ENCODE assay signal across 8 cellular contexts in genomic region chr10:30435499-30436117, GRCh38. TPM values are rescaled to one million over a fixed set of nuclear protein-coding genes. Genes with fewer than 3 reads are reported as not detected.
DNase-seq lines count a peak whose midpoint lies in the region; ATAC-seq, FAIRE-seq and TF ChIP-seq lines count a peak whose summit lies in the region.
"Not testable (repeated sequence)": the region's sequence is repeated elsewhere in the genome, so short reads cannot be mapped to it uniquely, and the experiment has no call there.

No MANE protein-coding gene starts in this region.

- H4K20me1 ChIP-seq in Karpas-422 (ENCODE audit: insufficient read depth, low read depth, low read length), result peaks cover 32% of the 10 kb centered on the region
- not testable (repeated sequence) for H4K20me1 ChIP-seq in K562 (replicated peaks; ENCODE audit: control insufficient read depth, insufficient read depth, low read length)

- not testable (repeated sequence) for H3K27me3 ChIP-seq in CD8-positive, alpha-beta memory T cell (ENCODE audit: insufficient read depth, low read length, poor library complexity, severe bottlenecking); Karpas-422 (ENCODE audit: low read length); K562 (ENCODE audit: control insufficient read depth in 2 of 2, insufficient read depth in 2 of 2, low read length in 2 of 2); esophagus squamous epithelium; liver (ENCODE audit: control insufficient read depth in 4 of 4, insufficient read depth in 4 of 4, low read length in 3 of 4); thoracic aorta (replicated peaks; ENCODE audit: insufficient read depth)

- CTCF ChIA-PET in CD8-positive, alpha-beta memory T cell (lab: Charles Lee), result interaction anchor here (0.7 to 9.8 kb wide), 9 partner anchors 9 to 98 kb away, joined by 3 to 81 read pairs (median 4); no protein-coding TSS in a partner anchor
- CTCF ChIA-PET in activated CD4-positive, alpha-beta T cell treated with anti-CD3 and anti-CD28 coated beads for 36 hours (lab: Charles Lee), result interaction anchor here (1.5 to 2.8 kb wide), 2 partner anchors 11 to 97 kb away, joined by 5 to 7 read pairs; no protein-coding TSS in a partner anchor
- CTCF ChIA-PET in K562 (lab: Yijun Ruan, JAX; ENCODE audit: low intra/inter-chr PET ratio), result interaction anchor here (0.6 kb wide), 1 partner anchor 27 kb away, joined by 4 read pairs; no protein-coding TSS in a partner anchor

- H3K4me1 Mint-ChIP-seq in CD8-positive, alpha-beta memory T cell, result peaks cover 61 to 69% (median 66%) of the 10 kb centered on the region in 3 donors
- peaks cover 53% of the 10 kb centered on the region for H3K4me1 Mint-ChIP-seq in activated CD4-positive, alpha-beta T cell treated with anti-CD3 and anti-CD28 coated beads for 36 hours
- peaks cover 63% of the 10 kb centered on the region for H3K4me1 Mint-ChIP-seq in osteocyte (ENCODE audit: unreplicated experiment)

- H3K9me1 ChIP-seq in K562 (ENCODE audit: control insufficient read depth, insufficient read depth, low read length), result not testable (repeated sequence)

- H2AFZ ChIP-seq in Karpas-422 (ENCODE audit: low read length), result not testable (repeated sequence)
- 0 out of 2 replicates have a peak overlapping the region, but pooled peaks have one; percentile 51 for H2AFZ ChIP-seq in K562 (ENCODE audit: low read depth, low read length)

- not testable (repeated sequence) for TF ChIP-seq POLR2A in K562 (conservative IDR thresholded peaks at IDR 0.05); esophagus squamous epithelium (IDR thresholded peaks at IDR 0.05)

- H3K27ac ChIP-seq in CD8-positive, alpha-beta memory T cell (ENCODE audit: low read depth, low read length), result peak overlapping the region; percentile 88
- H3K27ac ChIP-seq in Karpas-422 (ENCODE audit: low read length) (peak overlapping the region; percentile 97), K562 (ENCODE audit: extremely low read depth, low read depth, low read length) (peak overlapping the region; percentile 95), esophagus squamous epithelium (peak overlapping the region; percentile 98 to 100 (median 99)), liver (ENCODE audit: low read depth in 1 of 2, low read length in 2 of 2) (peak overlapping the region in 1 of 2 donors; percentile 95), thoracic aorta (peak overlapping the region; percentile 98 to 99)

- TF ChIP-seq RAD21 in K562 (CRISPR knock-in tag; conservative IDR thresholded peaks at IDR 0.05 in 1 of 2, IDR thresholded peaks at IDR 0.05 in 1 of 2); liver (IDR thresholded peaks at IDR 0.05): not testable (repeated sequence)

- in situ Hi-C loops in K562 (cut with MboI), result not testable (repeated sequence)

- H3K4me3 ChIP-seq in CD8-positive, alpha-beta memory T cell (ENCODE audit: low read length), result peak overlapping the region; percentile 61
- peak overlapping the region; percentile 92 for H3K4me3 ChIP-seq in Karpas-422 (ENCODE audit: low read length)
- peak overlapping the region; percentile 75 for H3K4me3 ChIP-seq in K562
- H3K4me3 ChIP-seq in esophagus squamous epithelium, result peak overlapping the region; percentile 76 to 96 (median 90)
- peak overlapping the region; percentile 42 to 83 (median 78) for H3K4me3 ChIP-seq in liver (ENCODE audit: low read depth in 1 of 3, low read length in 3 of 3)
- H3K4me3 ChIP-seq in thoracic aorta, result peak overlapping the region; percentile 97

- H3K9me3 Mint-ChIP-seq in CD8-positive, alpha-beta memory T cell; activated CD4-positive, alpha-beta T cell treated with anti-CD3 and anti-CD28 coated beads for 36 hours (ENCODE audit: low read depth); osteocyte (ENCODE audit: unreplicated experiment): not testable (repeated sequence)

- H3K27ac Mint-ChIP-seq in CD8-positive, alpha-beta memory T cell, result peak overlapping the region; percentile 86 to 99 (median 90)
- peak overlapping the region; percentile 74 for H3K27ac Mint-ChIP-seq in activated CD4-positive, alpha-beta T cell treated with anti-CD3 and anti-CD28 coated beads for 36 hours
- peak overlapping the region; percentile 96 for H3K27ac Mint-ChIP-seq in osteocyte (ENCODE audit: unreplicated experiment)

- H3K9me3 ChIP-seq in CD8-positive, alpha-beta memory T cell (ENCODE audit: low read length); Karpas-422 (ENCODE audit: low read length); K562 (replicated peaks; ENCODE audit: control insufficient read depth, insufficient read depth, low read depth, low read length); esophagus squamous epithelium; liver (ENCODE audit: control insufficient read depth in 4 of 4, low read length in 3 of 4); thoracic aorta: not testable (repeated sequence)

- peak overlapping the region; percentile 87 to 98 (median 92) for H3K4me3 Mint-ChIP-seq in CD8-positive, alpha-beta memory T cell
- H3K4me3 Mint-ChIP-seq in activated CD4-positive, alpha-beta T cell treated with anti-CD3 and anti-CD28 coated beads for 36 hours, result peak overlapping the region; percentile 92
- H3K4me3 Mint-ChIP-seq in osteocyte (ENCODE audit: unreplicated experiment), result peak overlapping the region; percentile 90

- H3K9ac ChIP-seq in Karpas-422 (ENCODE audit: low read length) (peak overlapping the region; percentile 98), K562 (ENCODE audit: insufficient read depth in 1 of 2, low read depth in 2 of 2, low read length in 2 of 2) (peak overlapping the region; percentile 88 to 95), liver (ENCODE audit: low read depth in 1 of 2, low read length in 2 of 2) (peak overlapping the region; percentile 7 to 98)

- FAIRE-seq in K562 (lab: Jason Lieb, UNC), result not testable (repeated sequence)

- peaks cover 40% of the 10 kb centered on the region for H3K4me1 ChIP-seq in CD8-positive, alpha-beta memory T cell (ENCODE audit: insufficient read depth, low read length)
- H3K4me1 ChIP-seq in Karpas-422 (ENCODE audit: low read length) (peaks cover 70% of the 10 kb centered on the region), K562 (replicated peaks in 1 of 2; ENCODE audit: control insufficient read depth in 2 of 2, insufficient read depth in 2 of 2, low read length in 2 of 2) (peaks cover 36 to 42% of the 10 kb centered on the region in 2 experiments), esophagus squamous epithelium (peaks cover 30 to 81% (median 41%) of the 10 kb centered on the region in 3 donors), liver (ENCODE audit: control insufficient read depth in 4 of 4, insufficient read depth in 4 of 4, low read length in 3 of 4) (peaks cover 0 to 24% (median 5%) of the 10 kb centered on the region in 4 donors), thoracic aorta (ENCODE audit: control insufficient read depth in 1 of 2, low read depth in 2 of 2) (peaks cover 26 to 45% of the 10 kb centered on the region in 2 donors)

- 6% methylated on average over 15 of the region's 15 CpGs for WGBS in K562 (ENCODE audit: insufficient coverage, low coverage, missing lambda C conversion rate)
- WGBS in esophagus squamous epithelium, 2 donors, result 34 to 58% methylated on average over 9 to 15 of the region's 15 CpGs
- WGBS in liver, result 70% methylated on average over 15 of the region's 15 CpGs

- peak overlapping the region; percentile 96 for H3K4me2 ChIP-seq in Karpas-422 (ENCODE audit: low read depth, low read length, poor library complexity, severe bottlenecking)
- H3K4me2 ChIP-seq in K562 (ENCODE audit: insufficient read depth, low read length), result peak overlapping the region; percentile 97

- TF ChIP-seq CTCF in K562 (IDR thresholded peaks at IDR 0.05 in 2 of 3, conservative IDR thresholded peaks at IDR 0.05 in 1 of 3; ENCODE audit: insufficient read depth in 2 of 3, low read depth in 1 of 3, low read length in 3 of 3); esophagus squamous epithelium (IDR thresholded peaks at IDR 0.05); liver (IDR thresholded peaks at IDR 0.05; ENCODE audit: low read depth, low read length, missing input control); osteocyte (IDR thresholded peaks at IDR 0.05); thoracic aorta (IDR thresholded peaks at IDR 0.05): not testable (repeated sequence)

- H3K36me3 ChIP-seq in CD8-positive, alpha-beta memory T cell (ENCODE audit: insufficient read depth, low read length); liver (ENCODE audit: control insufficient read depth in 4 of 4, insufficient read depth in 3 of 4, low read depth in 1 of 4, low read length in 3 of 4): not testable (repeated sequence)
- H3K36me3 ChIP-seq in Karpas-422 (ENCODE audit: insufficient read depth, low read length) (peaks cover 52% of the 10 kb centered on the region), K562 (ENCODE audit: control insufficient read depth, insufficient read depth, low read length) (peaks cover 34% of the 10 kb centered on the region), esophagus squamous epithelium (peaks cover 0 to 23% (median 0%) of the 10 kb centered on the region in 3 donors), thoracic aorta (peaks cover 10% of the 10 kb centered on the region)

- peaks cover 0 to 42% (median 2%) of the 10 kb centered on the region in 3 donors for H3K36me3 Mint-ChIP-seq in CD8-positive, alpha-beta memory T cell
- peaks cover 33% of the 10 kb centered on the region for H3K36me3 Mint-ChIP-seq in activated CD4-positive, alpha-beta T cell treated with anti-CD3 and anti-CD28 coated beads for 36 hours (ENCODE audit: low read depth)
- peaks cover 15% of the 10 kb centered on the region for H3K36me3 Mint-ChIP-seq in osteocyte (ENCODE audit: unreplicated experiment)

- H3K9me2 ChIP-seq in Karpas-422 (replicated peaks; ENCODE audit: insufficient read depth, low read length), result not testable (repeated sequence)

- peaks cover 84% of the 10 kb centered on the region for H3K79me2 ChIP-seq in Karpas-422 (ENCODE audit: low read length)
- peaks cover 65% of the 10 kb centered on the region for H3K79me2 ChIP-seq in K562 (ENCODE audit: control insufficient read depth, insufficient read depth, low read length)

- POLR2A ChIA-PET in CD8-positive, alpha-beta memory T cell (lab: Charles Lee), result interaction anchor here (0.6 to 3.7 kb wide), 6 partner anchors 20 to 268 kb away, joined by 3 to 24 read pairs (median 9); no protein-coding TSS in a partner anchor
- POLR2A ChIA-PET in activated CD4-positive, alpha-beta T cell treated with anti-CD3 and anti-CD28 coated beads for 36 hours (lab: Charles Lee), result interaction anchor here (1.0 kb wide), 1 partner anchor 58 kb away, joined by 3 read pairs; no protein-coding TSS in a partner anchor
- POLR2A ChIA-PET in K562 (lab: Yijun Ruan, JAX), result interaction anchor here (0.7 to 6.0 kb wide), 8 partner anchors 10 to 143 kb away, joined by 3 to 38 read pairs (median 4); no protein-coding TSS in a partner anchor

- intact Hi-C loops in activated CD4-positive, alpha-beta T cell treated with anti-CD3 and anti-CD28 coated beads for 36 hours (cut with DNase I, micrococcal nuclease), result loop anchor here in 1 of 2 experiments (2.0 to 10.0 kb wide), 6 partner anchors 87 to 1901 kb away; partner anchors contain the start of genes MTPAP and WAC
- intact Hi-C loops in K562 (cut with micrococcal nuclease), result loop anchor here (1.0 to 5.0 kb wide), 3 partner anchors 21 to 117 kb away; no protein-coding TSS in a partner anchor
- intact Hi-C loops in esophagus squamous epithelium (cut with DNase I), result not testable (repeated sequence)

- DNase-seq in CD8-positive, alpha-beta memory T cell; activated CD4-positive, alpha-beta T cell treated with anti-CD3 and anti-CD28 coated beads for 36 hours; K562 (ENCODE audit: extremely low read depth in 1 of 4, low spot score in 3 of 4); esophagus squamous epithelium (lab: John Stamatoyannopoulos, UW); thoracic aorta (ENCODE audit: low spot score): not testable (repeated sequence)
- DNase-seq in Karpas-422 (peak; percentile 44), osteocyte (ENCODE audit: extremely low spot score, unreplicated experiment) (peak; percentile 21)

- not testable (repeated sequence) for H3K27me3 Mint-ChIP-seq in CD8-positive, alpha-beta memory T cell; activated CD4-positive, alpha-beta T cell treated with anti-CD3 and anti-CD28 coated beads for 36 hours; osteocyte (ENCODE audit: unreplicated experiment)

- BruUV-seq in K562 (replicated peaks; lab: Mats Ljungman, UMichigan), result not testable (repeated sequence)

- TF ChIP-seq EP300 in K562 (IDR thresholded peaks at IDR 0.05; ENCODE audit: low read length), result not testable (repeated sequence)

- ATAC-seq in activated CD4-positive, alpha-beta T cell treated with anti-CD3 and anti-CD28 coated beads for 36 hours; K562; thoracic aorta (ENCODE audit: insufficient number of reproducible peaks, low FRiP score, low read depth): not testable (repeated sequence)

RNA-seq across cellular contexts. Expression of gene MAP3K8, which starts 1.6 kb away (rescaled TPM):
- total RNA-seq in CD8-positive, alpha-beta memory T cell, result 10 to 100 TPM; 40.3 to 42.6 TPM
- 16.4 TPM for polyA plus RNA-seq in CD8-positive, alpha-beta memory T cell
- 51.5 and 69.8 TPM in 2 replicates for total RNA-seq in Karpas-422 (2014; rRNA removed; shearing (Covaris generic); ENCODE audit: low replicate concordance)
- total RNA-seq in activated CD4-positive, alpha-beta T cell treated with anti-CD3 and anti-CD28 coated beads for 36 hours, result 10 to 100 TPM; 19.9 to 22.9 TPM
- total RNA-seq in K562 (2011; cell fraction: chromatin; rRNA removed; ENCODE audit: low replicate concordance), result 21.7 and 52.3 TPM in 2 replicates
- 13.8 and 18.8 TPM in 2 replicates for total RNA-seq in K562 (2011; cell fraction: nucleolus; rRNA removed)
- 19.1 and 23.8 TPM in 2 replicates for total RNA-seq in K562 (2011; cell fraction: nucleoplasm; rRNA removed)
- total RNA-seq in K562 (2014; rRNA removed) (6.9 and 10.0 TPM in 2 replicates), K562 (2014; rRNA removed; fragmentation: Illumina TruSeq; extraction: Trizol) (13.5 and 13.6 TPM in 2 replicates), K562 (2015; rRNA removed; fragmentation: Illumina TruSeq; extraction: Trizol) (8.4 and 9.8 TPM in 2 replicates), K562 (2021) (14.1 and 15.7 TPM in 2 replicates), esophagus squamous epithelium (10 to 100 TPM in 3 of 4 donors, 1 to 10 TPM in 1; 9.4 to 20.6 (median 17.9) TPM), liver (10 to 100 TPM in 1 of 2 donors, 1 to 10 TPM in 1; 7.3 to 11.4 TPM), osteocyte (11.5 and 13.7 TPM in 2 replicates), thoracic aorta (10 to 100 TPM; 63.4 to 64.3 TPM)
- polyA plus RNA-seq in K562 (2011; rRNA removed) (23.6 and 26.3 TPM in 2 replicates), K562 (2014; fragmentation: Illumina TruSeq; extraction: Trizol) (11.5 and 12.0 TPM in 2 replicates), K562 (2014; fragmentation: Nextera tagmentation; extraction: Ambion mirVana) (10 to 100 TPM; 14.0 to 16.4 TPM), K562 (2014; rRNA removed) (12.9 and 14.7 TPM in 2 replicates), liver (1 to 10 TPM; 2.1 to 4.9 TPM)
- 6.3 and 13.7 TPM in 2 replicates for polyA plus RNA-seq in K562 (2011; cell fraction: cytosol; rRNA removed)
- 15.7 and 29.1 TPM in 2 replicates for polyA plus RNA-seq in K562 (2011; cell fraction: nucleus; rRNA removed)
- 11.4 and 15.1 TPM in 2 replicates for polyA plus RNA-seq in K562 (2012)
- 14.3 and 25.8 TPM in 2 replicates for polyA minus RNA-seq in K562 (2011; rRNA and poly(A)+ RNA removed)
- 2.7 and 7.8 TPM in 2 replicates for polyA minus RNA-seq in K562 (2011; cell fraction: cytosol; rRNA and poly(A)+ RNA removed)
- polyA minus RNA-seq in K562 (2011; cell fraction: nucleus; rRNA and poly(A)+ RNA removed), result 7.5 and 22.9 TPM in 2 replicates
